ENCODE assay signal across 8 cellular contexts in genomic region chr19:48363810-48364563, GRCh38.
A peak's percentile ranks its signal among the peaks of the same experiment; 100 is the strongest.
DNase-seq lines count a peak whose midpoint lies in the region; ATAC-seq, FAIRE-seq and TF ChIP-seq lines count a peak whose summit lies in the region.

Gene SYNGR4 (plus strand): TSS chr19:48364367. CDS start chr19:48365843, 1,476 bp downstream.
Gene TMEM143 (minus strand): TSS chr19:48363940. CDS start chr19:48363920, 20 bp downstream.

- TF ChIP-seq POLR2A in GM19099 (IDR thresholded peaks at IDR 0.05; ENCODE audit: extremely low read depth, insufficient read length, low read depth) = peak; percentile 62

- peak; percentile 99 for DNase-seq in AML-193 (lab: John Stamatoyannopoulos, UW)
- peak; percentile 99 for DNase-seq in NCI-H446 treated with DMSO at 0.1 percent for 48 hours (lab: John Stamatoyannopoulos, UW)
- DNase-seq in activated CD4-positive, CD25-positive, alpha-beta regulatory T cell treated with anti-CD3 and anti-CD28 coated beads, Interleukin-2, amount 50 U/mL, for 72 hours = peak; percentile 95
- peak; percentile 96 to 99 for DNase-seq in cerebellar nuclear complex (lab: John Stamatoyannopoulos, UW)
- DNase-seq in stimulated activated CD4-positive, alpha-beta T cell treated with anti-CD3 and anti-CD28 coated beads, Interleukin-12 subunit alpha, Interleukin-12 subunit beta, amount 100 ng/mL, for 24 hours (ENCODE audit: low read depth in 2 of 2) = peak; percentile 95

- peak; percentile 9 for FAIRE-seq in islet of Langerhans (lab: Jason Lieb, UNC)

- ATAC-seq in HG03378 (IDR thresholded peaks at IDR 0.05; ENCODE audit: unreplicated experiment) = peak; percentile 67

Comparison
In these comparisons a context has a peak if more than half of its experiments do, and no peak if none do; other contexts are left out.
1. Peak in every context shown above with its lines: DNase-seq and ATAC-seq.